1 cellular context compared by ENCODE assay signal in genomic region chr7:151349507-151349853, GRCh38.
TF ChIP-seq lines count a peak whose summit lies in the region.

No MANE protein-coding gene starts in this region.

TF ChIP-seq in K562, 482 proteins besides CTCF, POLR2A, EP300 and RAD21 (continued from another document):
- 0 out of 2 replicates have a peak, but pooled peaks have one; percentile 43 for TF ChIP-seq IRF9 (tag; IDR thresholded peaks at IDR 0.05)
- 0 out of 2 replicates have a peak, but pooled peaks have one; percentile 36 for TF ChIP-seq HINFP (tag; conservative IDR thresholded peaks at IDR 0.05; ENCODE audit: low read depth)
- TF ChIP-seq HSF4 (CRISPR knock-in tag; IDR thresholded peaks at IDR 0.05; ENCODE audit: borderline replicate concordance): 0 out of 2 replicates have a peak, but pooled peaks have one; percentile 31
- TF ChIP-seq UBTF (IDR thresholded peaks at IDR 0.05; ENCODE audit: borderline replicate concordance in 1 of 2, low read depth in 2 of 2, low read length in 2 of 2): 0 out of 4 replicates have a peak, but pooled peaks of 1 of the 2 experiments have one; percentile 23
- 0 out of 2 replicates have a peak, but pooled peaks have one; percentile 54 for TF ChIP-seq ZNF644 (tag; IDR thresholded peaks at IDR 0.05; ENCODE audit: low read depth)
- TF ChIP-seq ATF2 (CRISPR knock-in tag; IDR thresholded peaks at IDR 0.05): no peak
- TF ChIP-seq KDM5B (IDR thresholded peaks at IDR 0.05; ENCODE audit: insufficient replicate concordance, low read depth, low read length): peak; percentile 26
- TF ChIP-seq MLLT1 (IDR thresholded peaks at IDR 0.05): 0 out of 4 replicates have a peak, but pooled peaks of 1 of the 2 experiments have one; percentile 39
- TF ChIP-seq ZBTB12 (CRISPR knock-in tag; IDR thresholded peaks at IDR 0.05): 0 out of 2 replicates have a peak, but pooled peaks have one; percentile 27
- TF ChIP-seq GTF3C2 (IDR thresholded peaks at IDR 0.05; ENCODE audit: borderline replicate concordance, extremely low read depth, insufficient read length): no peak
- 0 out of 2 replicates have a peak, but pooled peaks have one; percentile 16 for TF ChIP-seq MIER1 (IDR thresholded peaks at IDR 0.05; ENCODE audit: low read depth)
- TF ChIP-seq NR2C2 (CRISPR knock-in tag; IDR thresholded peaks at IDR 0.05): no peak
- TF ChIP-seq NR2C2 (tag; IDR thresholded peaks at IDR 0.05): peak; percentile 90
- peak in 1 of 2 experiments; percentile 49; a peak in 1 of 4 replicates for TF ChIP-seq ARNT (IDR thresholded peaks at IDR 0.05)
- peak; percentile 75 for TF ChIP-seq NR2C1 (IDR thresholded peaks at IDR 0.05)
- peak; percentile 85 for TF ChIP-seq NR2C1 (tag; IDR thresholded peaks at IDR 0.05)
